Comparison of ENCODE assay signal across 18 cellular contexts in genomic region chr3:187085021-187085666, GRCh38.
"Had no signal": no experiment of that assay in that cellular context is flagged by ENCODE, and none has a peak within 500 bp of the region (broad histone marks: within the 10 kb centered on the region; RNA-seq: fewer than 3 reads in every experiment).

No MANE protein-coding gene starts in this region.

- ATAC-seq: activated naive CD8-positive, alpha-beta T cell treated with anti-CD3 and anti-CD28 coated beads, Interleukin-2, amount 50 U/mL, for 24 hours; pancreas had no signal

- H3K4me1 ChIP-seq: breast epithelium, pancreas had no signal

- H3K4me1 Mint-ChIP-seq: neural crest cell had no signal

- FAIRE-seq: colon, pancreas, TTC549 had no signal

- H3K9me3 ChIP-seq: pancreas had no signal

- H3K36me3 ChIP-seq: breast epithelium, esophagus squamous epithelium, pancreas had no signal

- H3K4me3 Mint-ChIP-seq: activated B cell treated with CpG ODN at 0.5 μM for 24 hours; activated CD4-positive, alpha-beta T cell treated with anti-CD3 and anti-CD28 coated beads, Interleukin-2, amount 10 ng/mL, durations not matched to agents 7 days and 5 days; activated naive CD8-positive, alpha-beta T cell treated with anti-CD3 and anti-CD28 coated beads, Interleukin-2, amount 50 U/mL, for 24 hours; mesothelial cell of epicardium; neural crest cell had no signal

- DNase-seq: activated B cell treated with CpG ODN at 0.5 μM for 24 hours; activated CD4-positive, alpha-beta T cell treated with anti-CD3 and anti-CD28 coated beads, Interleukin-2, amount 10 ng/mL, durations not matched to agents 7 days and 5 days; activated CD8-positive, alpha-beta memory T cell treated with anti-CD3 and anti-CD28 coated beads for 24 hours; activated naive CD4-positive, alpha-beta T cell treated with Interleukin-2 at 50 U/mL for 16 hours; activated naive CD8-positive, alpha-beta T cell treated with anti-CD3 and anti-CD28 coated beads, Interleukin-2, amount 50 U/mL, for 24 hours; esophagus squamous epithelium; glutamatergic neuron; hypothalamus; pancreas; stimulated activated CD4-positive, alpha-beta T cell treated with anti-CD3 and anti-CD28 coated beads, Interleukin-4, amount 100 ng/mL, for 1 hour; stimulated activated naive CD4-positive, alpha-beta T cell; T-helper 2 cell; trophoblast cell had no signal

- H3K27ac ChIP-seq: breast epithelium, pancreas had no signal

- H3K4me3 ChIP-seq: breast epithelium, esophagus squamous epithelium, pancreas had no signal

- H3K27ac Mint-ChIP-seq: activated B cell treated with CpG ODN at 0.5 μM for 24 hours; activated CD4-positive, alpha-beta T cell treated with anti-CD3 and anti-CD28 coated beads, Interleukin-2, amount 10 ng/mL, durations not matched to agents 7 days and 5 days; activated naive CD8-positive, alpha-beta T cell treated with anti-CD3 and anti-CD28 coated beads, Interleukin-2, amount 50 U/mL, for 24 hours; mesothelial cell of epicardium had no signal

- H3K27me3 ChIP-seq: breast epithelium, esophagus squamous epithelium, pancreas had no signal

- H3K27me3 Mint-ChIP-seq: activated B cell treated with CpG ODN at 0.5 μM for 24 hours; activated naive CD8-positive, alpha-beta T cell treated with anti-CD3 and anti-CD28 coated beads, Interleukin-2, amount 50 U/mL, for 24 hours had no signal
